16 cellular contexts compared by ENCODE assay signal in genomic region chr12:75767957-75768356, GRCh38.
A peak's percentile ranks its signal among the peaks of the same experiment; 100 is the strongest.
DNase-seq lines count a peak whose midpoint lies in the region; ATAC-seq and TF ChIP-seq lines count a peak whose summit lies in the region.
"Had no signal": no experiment of that assay in that cellular context is flagged by ENCODE, and none has a peak within 500 bp of the region (broad histone marks: within the 10 kb centered on the region; RNA-seq: fewer than 3 reads in every experiment).

No MANE protein-coding gene starts in this region.

- H3K27me3 ChIP-seq in GM23338 (ENCODE audit: insufficient read depth) (no peaks in the 10 kb centered on the region), IMR-90 (ENCODE audit: control insufficient read depth, insufficient read depth, low read length) (no peaks in the 10 kb centered on the region)

- no peak overlapping the region for H2BK5ac ChIP-seq in IMR-90 (ENCODE audit: low read depth, low read length, poor library complexity, severe bottlenecking)

- H3K4me1 ChIP-seq in GM23338 (ENCODE audit: insufficient read depth) (peaks cover 44% of the 10 kb centered on the region), IMR-90 (ENCODE audit: control insufficient read depth, insufficient read depth, low read length) (peaks cover 2% of the 10 kb centered on the region; the same call in 1 of the 2 replicates)

- no peak overlapping the region for H3K27ac Mint-ChIP-seq in GM23338
- H3K27ac Mint-ChIP-seq in progenitor cell of endocrine pancreas, result peak overlapping the region; percentile 14
- H3K27ac Mint-ChIP-seq: CD4-positive, alpha-beta T cell had no signal

- TF ChIP-seq POLR2A in IMR-90 (IDR thresholded peaks at IDR 0.05; ENCODE audit: low read depth, low read length), result no peak

- H2BK20ac ChIP-seq in IMR-90 (ENCODE audit: low read depth, low read length), result no peak overlapping the region

- H4K20me1 ChIP-seq in GM23338 (replicated peaks; ENCODE audit: insufficient read depth) (no peaks in the 10 kb centered on the region), IMR-90 (ENCODE audit: insufficient read depth, low read length) (no peaks in the 10 kb centered on the region)

- H2AK9ac ChIP-seq in IMR-90 (replicated peaks; ENCODE audit: low read depth, low read length, poor library complexity), result no peak overlapping the region

- no peaks in the 10 kb centered on the region for H3K79me2 ChIP-seq in GM23338 (replicated peaks; ENCODE audit: insufficient read depth)

- no peak overlapping the region for H3K4ac ChIP-seq in IMR-90 (ENCODE audit: low read depth, low read length)

- H3K27ac ChIP-seq in GM23338 (ENCODE audit: low read depth) (no peak overlapping the region), IMR-90 (ENCODE audit: insufficient read depth, low read length) (no peak overlapping the region), epithelial cell of prostate (peak overlapping the region; percentile 63)
- H3K27ac ChIP-seq: C4-2B had no signal

- H3K36me3 ChIP-seq in GM23338 (ENCODE audit: insufficient read depth), result no peaks in the 10 kb centered on the region
- no peaks in the 10 kb centered on the region for H3K36me3 ChIP-seq in IMR-90 (ENCODE audit: control insufficient read depth, insufficient read depth, low read length)

- no CpG with 5 or more reads among the region's 2 CpGs for WGBS in IMR-90 (ENCODE audit: extremely low coverage in 2 of 2, insufficient read length in 1 of 2), 2 experiments

- TF ChIP-seq RAD21 in IMR-90 (IDR thresholded peaks at IDR 0.05; ENCODE audit: low read length), result no peak

- no peak overlapping the region for H3K14ac ChIP-seq in IMR-90 (replicated peaks; ENCODE audit: low read depth, low read length)

- no peaks in the 10 kb centered on the region for H3K9me2 ChIP-seq in GM23338 (ENCODE audit: insufficient read depth)

- in situ Hi-C loops in IMR-90 (cut with MboI; ENCODE audit: low sequenced_read_pairs), result no loop called here

- H3K9me3 ChIP-seq in IMR-90 (ENCODE audit: control insufficient read depth, insufficient read depth, low read length), result no peaks in the 10 kb centered on the region
- H3K9me3 ChIP-seq: Caco-2 had no signal

- H2AFZ ChIP-seq in GM23338 (no peak overlapping the region), IMR-90 (replicated peaks; ENCODE audit: low read length, poor library complexity) (no peak overlapping the region)

- TF ChIP-seq CTCF in GM23338 (conservative IDR thresholded peaks at IDR 0.05; ENCODE audit: low read depth in 2 of 2) (no peak), IMR-90 (conservative IDR thresholded peaks at IDR 0.05; ENCODE audit: low read depth, low read length) (no peak), progenitor cell of endocrine pancreas (IDR thresholded peaks at IDR 0.05; ENCODE audit: unreplicated experiment) (no peak)

- ATAC-seq in GM23338 (peak; percentile 80), IMR-90 (ENCODE audit: low read depth) (no peak), GM21619 (IDR thresholded peaks at IDR 0.05; ENCODE audit: unreplicated experiment) (no peak)
- ATAC-seq: K562 had no signal

- peaks cover 43% of the 10 kb centered on the region for H3K4me1 Mint-ChIP-seq in GM23338
- peaks cover 47% of the 10 kb centered on the region for H3K4me1 Mint-ChIP-seq in progenitor cell of endocrine pancreas (ENCODE audit: low read depth)

- H3K4me2 ChIP-seq in GM23338 (peak overlapping the region; percentile 7; the same call in 1 of the 2 replicates), IMR-90 (ENCODE audit: low read depth, low read length) (no peak overlapping the region)

- no peak overlapping the region for H4K5ac ChIP-seq in IMR-90 (ENCODE audit: low read depth, low read length)

- H2BK120ac ChIP-seq in IMR-90 (ENCODE audit: low read depth, low read length), result no peak overlapping the region

- H4K91ac ChIP-seq in IMR-90 (ENCODE audit: insufficient read depth, low read depth, low read length), result no peak overlapping the region

- 0 out of 3 replicates have a peak overlapping the region, but pooled peaks have one; percentile 63 for H2BK15ac ChIP-seq in IMR-90 (ENCODE audit: low read depth, low read length)

- H3K79me1 ChIP-seq in IMR-90 (ENCODE audit: low read depth in 1 of 2, low read length in 2 of 2), result no peaks in the 10 kb centered on the region

- no peaks in the 10 kb centered on the region for H3F3A ChIP-seq in GM23338 (replicated peaks; ENCODE audit: low read depth)

- H3K9me1 ChIP-seq in IMR-90 (ENCODE audit: insufficient read depth, low read length), result no peaks in the 10 kb centered on the region

- H3K9me3 Mint-ChIP-seq in GM23338 (no peaks in the 10 kb centered on the region), progenitor cell of endocrine pancreas (ENCODE audit: low read depth) (no peaks in the 10 kb centered on the region)
- H3K9me3 Mint-ChIP-seq: CD4-positive, alpha-beta T cell had no signal

- no peak overlapping the region for H3K23ac ChIP-seq in IMR-90 (ENCODE audit: low read depth, low read length)

- H3K56ac ChIP-seq in IMR-90 (ENCODE audit: extremely low read depth, insufficient read depth, low read length), result no peak overlapping the region

- H3K36me3 Mint-ChIP-seq in GM23338 (ENCODE audit: low read depth) (no peaks in the 10 kb centered on the region), progenitor cell of endocrine pancreas (ENCODE audit: insufficient read depth) (no peaks in the 10 kb centered on the region)

- no TSS peak for BruUV-seq in IMR-90 (replicated peaks; lab: Mats Ljungman, UMichigan)

- H3K4me3 ChIP-seq in GM23338, result no peak overlapping the region
- H3K4me3 ChIP-seq in IMR-90 (ENCODE audit: insufficient read depth, low read depth, low read length), result no peak overlapping the region
- H3K4me3 ChIP-seq: K562 had no signal

- H3K27me3 Mint-ChIP-seq in GM23338 (ENCODE audit: insufficient read depth, low read depth, poor library complexity), result peaks cover 5% of the 10 kb centered on the region
- no peaks in the 10 kb centered on the region for H3K27me3 Mint-ChIP-seq in progenitor cell of endocrine pancreas
- H3K27me3 Mint-ChIP-seq: CD4-positive, alpha-beta T cell had no signal

- DNase-seq in GM23338 (ENCODE audit: low spot score) (peak; percentile 24), IMR-90 (no peak), epithelial cell of prostate (ENCODE audit: low read depth, low spot score) (no peak), progenitor cell of endocrine pancreas (ENCODE audit: low spot score, unreplicated experiment) (no peak), putamen (ENCODE audit: low spot score) (no peak), glomerular visceral epithelial cell (ENCODE audit: extremely low spot score) (no peak), NCI-H2227 (lab: John Stamatoyannopoulos, UW; ENCODE audit: unreplicated experiment) (no peak)
- DNase-seq: AML-193; Caco-2; CD4-positive, alpha-beta T cell; DMS153; DMS79; GDM1 had no signal

- H3K9ac ChIP-seq in IMR-90 (ENCODE audit: low read depth, low read length), result no peak overlapping the region

- no peak overlapping the region for H4K8ac ChIP-seq in IMR-90 (ENCODE audit: low read depth in 2 of 2, low read length in 2 of 2)

- dilution Hi-C loops in IMR-90 (cut with HindIII; ENCODE audit: low sequenced_read_pairs, unreplicated experiment), result no loop called here

- H2AK5ac ChIP-seq in IMR-90 (ENCODE audit: low read depth, low read length), result peak overlapping the region; percentile 51; the same call in 1 of the 2 replicates

- CTCF ChIA-PET in IMR-90 (lab: Yijun Ruan, JAX), result no interaction called here

- H3K4me3 Mint-ChIP-seq in GM23338 (no peak overlapping the region), progenitor cell of endocrine pancreas (ENCODE audit: low read depth) (no peak overlapping the region)
- H3K4me3 Mint-ChIP-seq: CD4-positive, alpha-beta T cell had no signal

- POLR2A ChIA-PET in IMR-90 (lab: Charles Lee; ENCODE audit: unreplicated experiment), result no interaction called here

- intact Hi-C loops in IMR-90 (cut with micrococcal nuclease), result loop anchor here (5.0 kb wide), 1 partner anchor 206 kb away; no protein-coding TSS in a partner anchor

- no peak overlapping the region for H3K18ac ChIP-seq in IMR-90 (ENCODE audit: low read depth, low read length)

TF ChIP-seq in GM23338, 12 proteins besides CTCF, POLR2A, EP300 and RAD21 (continues in another document):
- no peak for TF ChIP-seq ETS1 (IDR thresholded peaks at IDR 0.05)

TF ChIP-seq in IMR-90, 13 proteins besides CTCF, POLR2A, EP300 and RAD21:
- TF ChIP-seq MXI1 (IDR thresholded peaks at IDR 0.05; ENCODE audit: borderline replicate concordance, low read depth, low read length) (no peak), USF2 (IDR thresholded peaks at IDR 0.05; ENCODE audit: low read depth, low read length) (no peak), FOS (IDR thresholded peaks at IDR 0.05; ENCODE audit: low read depth, low read length) (no peak), NFE2L2 (IDR thresholded peaks at IDR 0.05; ENCODE audit: low read depth, low read length) (no peak), MAZ (IDR thresholded peaks at IDR 0.05; ENCODE audit: borderline replicate concordance, low read depth, low read length) (no peak), MAFK (IDR thresholded peaks at IDR 0.05; ENCODE audit: low read depth, low read length) (no peak), RFX5 (IDR thresholded peaks at IDR 0.05; ENCODE audit: low read depth, low read length) (no peak), ELK1 (IDR thresholded peaks at IDR 0.05; ENCODE audit: borderline replicate concordance, low read depth, low read length) (no peak), SMC3 (IDR thresholded peaks at IDR 0.05; ENCODE audit: low read depth, low read length) (no peak), RCOR1 (IDR thresholded peaks at IDR 0.05; ENCODE audit: insufficient replicate concordance, low read length) (no peak), CEBPB (IDR thresholded peaks at IDR 0.05; ENCODE audit: low read depth, low read length) (no peak), CHD1 (IDR thresholded peaks at IDR 0.05; ENCODE audit: low read depth, low read length) (no peak), BHLHE40 (IDR thresholded peaks at IDR 0.05; ENCODE audit: low read depth, low read length) (no peak)
